Comparison of ENCODE assay signal across 25 cellular contexts in the genomic region with DNA sequence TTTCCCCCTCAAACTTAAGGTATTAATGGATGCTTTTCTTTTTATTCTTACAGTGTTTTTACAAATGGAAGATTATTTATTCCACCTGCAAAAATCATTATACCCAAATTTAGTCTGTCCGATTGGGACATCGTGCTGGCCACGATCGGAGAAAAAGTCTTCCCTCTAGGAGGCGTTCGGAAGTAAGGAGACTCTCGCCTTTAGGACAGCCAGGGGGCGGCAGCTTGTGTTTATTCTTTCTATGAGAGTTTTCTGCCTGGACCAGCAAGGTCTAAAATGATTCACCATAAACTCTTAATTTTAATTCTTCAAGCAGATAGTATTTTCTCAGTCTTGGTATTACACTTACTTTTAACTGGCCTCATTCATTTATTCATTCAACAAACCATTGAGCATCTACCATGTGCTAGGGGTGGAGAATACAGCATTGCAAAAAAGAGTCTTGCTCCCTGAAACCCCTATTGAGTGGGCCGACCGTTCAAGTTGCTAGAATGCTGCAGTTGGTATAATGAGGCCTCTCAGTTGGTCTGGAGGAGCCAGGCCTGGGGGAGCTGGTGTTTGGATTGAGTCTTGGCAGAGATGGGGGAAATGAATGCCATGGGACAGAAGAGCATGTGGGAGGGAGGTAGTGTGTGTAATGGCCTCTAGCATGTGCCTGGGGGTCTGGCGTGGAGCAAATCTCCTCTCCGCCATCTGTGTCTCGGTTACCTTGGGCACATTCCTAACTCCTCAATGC. TPM values are rescaled to one million over a fixed set of nuclear protein-coding genes. Genes with fewer than 3 reads are reported as not detected.
DNase-seq lines count a peak whose midpoint lies in the region; TF ChIP-seq lines count a peak whose summit lies in the region.
"Had no signal": no experiment of that assay in that cellular context is flagged by ENCODE, and none has a peak within 500 bp of the region (broad histone marks: within the 10 kb centered on the region; RNA-seq: fewer than 3 reads in every experiment).

No MANE protein-coding gene starts in this region.

- H3K27ac ChIP-seq in brain microvascular endothelial cell (no peak overlapping the region), RWPE1 (no peak overlapping the region), trophoblast cell (ENCODE audit: low read depth, low read length) (no peak overlapping the region)

- no CpG with 5 or more reads among the region's 13 CpGs for WGBS in trophoblast cell (ENCODE audit: extremely low coverage, insufficient coverage, insufficient read length)

- H3K27me3 ChIP-seq in H7 (ENCODE audit: control insufficient read depth, insufficient read depth, low read length) = no peaks in the 10 kb centered on the region
- H3K27me3 ChIP-seq in brain microvascular endothelial cell (replicated peaks) = no peaks in the 10 kb centered on the region
- no peaks in the 10 kb centered on the region for H3K27me3 ChIP-seq in trophoblast cell (ENCODE audit: insufficient read depth, low read length)

- no peaks in the 10 kb centered on the region for H3K79me2 ChIP-seq in trophoblast cell (ENCODE audit: control insufficient read depth, insufficient read depth, low read length, poor library complexity)

- no peak overlapping the region for H3K18ac ChIP-seq in trophoblast cell (ENCODE audit: low read length)

- H2BK12ac ChIP-seq in trophoblast cell (ENCODE audit: low read length) = no peak overlapping the region

- H3K36me3 ChIP-seq in H7 (replicated peaks; ENCODE audit: control insufficient read depth, insufficient read depth, low read length) (no peaks in the 10 kb centered on the region), brain microvascular endothelial cell (replicated peaks) (no peaks in the 10 kb centered on the region), trophoblast cell (ENCODE audit: control insufficient read depth in 1 of 2, insufficient read depth in 2 of 2, low read length in 2 of 2) (no peaks in the 10 kb centered on the region)

- no peak overlapping the region for H3K9ac ChIP-seq in trophoblast cell (ENCODE audit: low read length)
- H3K9ac ChIP-seq: SK-N-SH had no signal

- no peak overlapping the region for H4K12ac ChIP-seq in trophoblast cell (ENCODE audit: low read depth, low read length)

- no peaks in the 10 kb centered on the region for H3K79me1 ChIP-seq in trophoblast cell (ENCODE audit: low read length)

- no peak overlapping the region for H2BK5ac ChIP-seq in trophoblast cell (ENCODE audit: low read depth, low read length, poor library complexity)

- CTCF ChIA-PET in RWPE1 (lab: Yijun Ruan, JAX) = no interaction called here

- no peak overlapping the region for H4K91ac ChIP-seq in trophoblast cell (ENCODE audit: low read depth, low read length)

- in situ Hi-C loops in brain microvascular endothelial cell (cut with HindIII; ENCODE audit: low pct_ligation_motif_present, low sequenced_read_pairs) = no loop called here

- DNase-seq in H7 = peak; percentile 65
- no peak for DNase-seq in brain microvascular endothelial cell
- DNase-seq in iPS-NIHi11 (ENCODE audit: low spot score) = peak; percentile 39
- no peak for DNase-seq in RWPE1 (ENCODE audit: low spot score)
- no peak for DNase-seq in RPMI8226
- no peak for DNase-seq in trophoblast cell
- no peak for DNase-seq in stimulated activated CD4-positive, alpha-beta T cell treated with anti-CD3 and anti-CD28 coated beads, Interleukin-12 subunit alpha, Interleukin-12 subunit beta, amount 100 ng/mL, for 4 hours
- DNase-seq: ACHN; CD4-positive, CD25-positive, alpha-beta regulatory T cell; DMS153; HCEC 1CT; NCI-H1092 treated with DMSO at 0.1 percent for 48 hours; NCI-H1436; NCI-H187; NCI-H2081 treated with DMSO at 0.1 percent for 48 hours; NCI-H2171; NCI-H226; NCI-H510A; NCI-H69; SIG-M5; SK-N-SH; SW 1271 had no signal

- no peak overlapping the region for H3K4me2 ChIP-seq in trophoblast cell (ENCODE audit: low read length)
- H3K4me2 ChIP-seq: SK-N-SH had no signal

- H3K4me3 ChIP-seq in H7 (ENCODE audit: insufficient read depth, low read depth, low read length) (no peak overlapping the region), brain microvascular endothelial cell (ENCODE audit: low read depth, low read length) (no peak overlapping the region), trophoblast cell (ENCODE audit: low read depth, low read length) (no peak overlapping the region)

- H2AK5ac ChIP-seq in trophoblast cell (ENCODE audit: low read length) = no peak overlapping the region

- H4K8ac ChIP-seq in trophoblast cell (ENCODE audit: low read depth, low read length) = no peak overlapping the region

- POLR2A ChIA-PET in RWPE1 (lab: Yijun Ruan, JAX; ENCODE audit: low non-redundant PET) = no interaction called here

- no peak overlapping the region for H2AFZ ChIP-seq in trophoblast cell (ENCODE audit: insufficient read depth, low read length, poor library complexity)

- no peak overlapping the region for H3K14ac ChIP-seq in trophoblast cell (ENCODE audit: low read length)

- no peak overlapping the region for H2BK120ac ChIP-seq in trophoblast cell (ENCODE audit: insufficient read depth, low read length, poor library complexity)

- TF ChIP-seq CTCF in brain microvascular endothelial cell (IDR thresholded peaks at IDR 0.05; ENCODE audit: low read depth, low read length, missing control alignments) (peak; percentile 8), RWPE1 (conservative IDR thresholded peaks at IDR 0.05; ENCODE audit: low read depth) (no peak)

- peaks cover 2% of the 10 kb centered on the region for H3K9me3 ChIP-seq in trophoblast cell (ENCODE audit: insufficient read depth, low read depth, low read length)
- H3K9me3 ChIP-seq: SK-N-SH had no signal

- peaks cover 0 to 3% of the 10 kb centered on the region in 2 experiments for H3K4me1 ChIP-seq in trophoblast cell (ENCODE audit: control insufficient read depth in 1 of 2, insufficient read depth in 2 of 2, low read length in 2 of 2)

- H3K23ac ChIP-seq in trophoblast cell (ENCODE audit: low read length) = no peak overlapping the region

- H3K4ac ChIP-seq in trophoblast cell (ENCODE audit: low read depth, low read length) = no peak overlapping the region

RNA-seq across cellular contexts. Expression of gene DCDC2C, which starts 38.7 kb away (rescaled TPM):
- not detected in 2 replicates for total RNA-seq in H7 (2014; rRNA removed; shearing (Covaris generic))
- polyA plus RNA-seq in trophoblast cell (2013) = not detected in 2 replicates
- total RNA-seq: CD4-positive, CD25-positive, alpha-beta regulatory T cell; HepG2; M059J had no signal
- polyA plus RNA-seq: BJ; CD4-positive, CD25-positive, alpha-beta regulatory T cell; HepG2; SK-N-SH had no signal

Comparison
In these comparisons a context has a peak if more than half of its experiments do, and no peak if none do; other contexts are left out.
1. DNase-seq: peak in H7 (single experiment) and iPS-NIHi11 (single experiment); none in brain microvascular endothelial cell (single experiment), RWPE1 (single experiment), RPMI8226 (single experiment), trophoblast cell (0 of 2) and stimulated activated CD4-positive, alpha-beta T cell treated with anti-CD3 and anti-CD28 coated beads, Interleukin-12 subunit alpha, Interleukin-12 subunit beta, amount 100 ng/mL, for 4 hours (single experiment).